8 cellular contexts compared by ENCODE assay signal in genomic region chr21:33308586-33309490, GRCh38. TPM values are rescaled to one million over a fixed set of nuclear protein-coding genes. Genes with fewer than 3 reads are reported as not detected.
DNase-seq lines count a peak whose midpoint lies in the region; ATAC-seq, FAIRE-seq and TF ChIP-seq lines count a peak whose summit lies in the region.

No MANE protein-coding gene starts in this region.

- H3K27ac Mint-ChIP-seq in neural progenitor cell: no peak overlapping the region

- peak; percentile 98 for DNase-seq in DMS 273 (lab: John Stamatoyannopoulos, UW; ENCODE audit: unreplicated experiment)
- DNase-seq in GM19239 (ENCODE audit: insufficient read length, low spot score): no peak
- DNase-seq in NCI-H748 (lab: John Stamatoyannopoulos, UW; ENCODE audit: unreplicated experiment): peak; percentile 82
- peak; percentile 31 for DNase-seq in iris pigment epithelial cell (ENCODE audit: low read depth)
- DNase-seq in activated T-cell treated with anti-CD3 and anti-CD28 coated beads, Interleukin-2, amount 50 U/mL, for 48 hours: no peak
- DNase-seq in neural progenitor cell (ENCODE audit: low spot score): no peak
- no peak for DNase-seq in dermis blood vessel endothelial cell

- no peak overlapping the region for H3K4me3 Mint-ChIP-seq in neural progenitor cell

- H3K27ac ChIP-seq in neural progenitor cell: no peak overlapping the region

- peak; percentile 96 for FAIRE-seq in GM19239 (lab: Jason Lieb, UNC)

- no peak for TF ChIP-seq CTCF in neural progenitor cell (IDR thresholded peaks at IDR 0.05)

- H3K27me3 Mint-ChIP-seq in neural progenitor cell (ENCODE audit: insufficient read depth, low read depth): peaks cover 5% of the 10 kb centered on the region

- no peak overlapping the region for H3K4me3 ChIP-seq in neural progenitor cell

- peak; percentile 89 for ATAC-seq in HG03159 (IDR thresholded peaks at IDR 0.05; ENCODE audit: unreplicated experiment)

- no peaks in the 10 kb centered on the region for H4K20me1 ChIP-seq in neural progenitor cell (ENCODE audit: low read depth)

- H3K9ac ChIP-seq in neural progenitor cell: no peak overlapping the region

- peaks cover 14% of the 10 kb centered on the region for H3K4me1 ChIP-seq in neural progenitor cell

- peaks cover 25% of the 10 kb centered on the region for H3F3A ChIP-seq in neural progenitor cell (ENCODE audit: low read depth)

- H3K4me2 ChIP-seq in neural progenitor cell: no peak overlapping the region

- peaks cover 21% of the 10 kb centered on the region for H3K9me3 Mint-ChIP-seq in neural progenitor cell

- H3K9me3 ChIP-seq in neural progenitor cell (ENCODE audit: low read depth): peaks cover 7% of the 10 kb centered on the region

- no peaks in the 10 kb centered on the region for H3K79me2 ChIP-seq in neural progenitor cell (ENCODE audit: low read depth)

- H3K36me3 Mint-ChIP-seq in neural progenitor cell: peaks cover 2% of the 10 kb centered on the region

- H3K4me1 Mint-ChIP-seq in neural progenitor cell: no peaks in the 10 kb centered on the region

- no peak overlapping the region for H2AFZ ChIP-seq in neural progenitor cell (replicated peaks)

- no peaks in the 10 kb centered on the region for H3K36me3 ChIP-seq in neural progenitor cell

- no peaks in the 10 kb centered on the region for H3K27me3 ChIP-seq in neural progenitor cell

RNA-seq across cellular contexts. Expression of gene IFNAR1, which starts 15.9 kb away (rescaled TPM):
- 6.0 and 9.5 TPM in 2 replicates for total RNA-seq in neural progenitor cell (ENCODE audit: low replicate concordance)
- total RNA-seq in dermis blood vessel endothelial cell: 22.3 and 40.3 TPM in 2 replicates

RNA-seq across cellular contexts. Expression of gene IL10RB, which starts 42.7 kb away (rescaled TPM):
- total RNA-seq in neural progenitor cell (ENCODE audit: low replicate concordance) (3.1 and 5.6 TPM in 2 replicates), dermis blood vessel endothelial cell (55.0 and 55.5 TPM in 2 replicates)

Comparison
In these comparisons a context has a peak if more than half of its experiments do, and no peak if none do; other contexts are left out.
1. DNase-seq: peak in DMS 273 (single experiment), NCI-H748 (single experiment) and iris pigment epithelial cell (single experiment); none in GM19239 (single experiment), activated T-cell treated with anti-CD3 and anti-CD28 coated beads, Interleukin-2, amount 50 U/mL, for 48 hours (0 of 2), neural progenitor cell (single experiment) and dermis blood vessel endothelial cell (single experiment).